Comparison of ENCODE assay signal across 8 cellular contexts in the genomic region with DNA sequence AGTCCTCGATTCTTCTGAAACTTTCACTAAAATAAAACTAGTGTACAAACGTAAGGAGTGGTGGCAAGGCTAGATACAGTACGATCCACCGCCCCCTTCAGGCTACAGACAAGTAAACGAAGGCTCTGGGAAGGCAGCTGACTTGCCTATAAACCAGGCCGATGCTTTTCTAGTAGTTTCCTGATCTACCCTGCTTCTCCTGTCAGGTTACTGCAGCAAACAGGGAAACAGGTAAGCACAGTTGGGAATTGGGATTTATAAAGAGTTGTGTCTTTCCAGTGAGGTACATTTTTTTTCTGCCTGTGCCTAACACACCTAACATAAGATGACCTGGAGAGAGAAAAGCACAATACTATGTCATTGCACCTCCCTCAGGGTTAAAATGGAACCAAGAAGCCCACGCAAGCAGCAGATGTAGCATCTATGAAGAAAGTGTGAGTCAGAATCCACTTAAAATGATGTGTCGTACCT.
DNase-seq lines count a peak whose midpoint lies in the region; ATAC-seq, FAIRE-seq and TF ChIP-seq lines count a peak whose summit lies in the region.

No MANE protein-coding gene starts in this region.

- FAIRE-seq in H54 (lab: Jason Lieb, UNC), result no peak

- H3K9me3 ChIP-seq in DOHH2 (ENCODE audit: control insufficient read depth, insufficient read depth, low read length), result no peaks in the 10 kb centered on the region
- H3K9me3 ChIP-seq in smooth muscle cell (replicated peaks; ENCODE audit: low read depth), result no peaks in the 10 kb centered on the region

- no peaks in the 10 kb centered on the region for H3K9me2 ChIP-seq in DOHH2 (replicated peaks; ENCODE audit: control insufficient read depth, low read length)

- H3K27me3 ChIP-seq in DOHH2 (ENCODE audit: control insufficient read depth, low read length) (no peaks in the 10 kb centered on the region), smooth muscle cell (ENCODE audit: low read depth) (no peaks in the 10 kb centered on the region)

- TF ChIP-seq CTCF in DOHH2 (IDR thresholded peaks at IDR 0.05; ENCODE audit: low read depth, low read length, poor library complexity, severe bottlenecking) (peak; percentile 10), smooth muscle cell (IDR thresholded peaks at IDR 0.05; ENCODE audit: borderline replicate concordance, insufficient read depth, poor library complexity, severe bottlenecking) (peak; percentile 27)

- DNase-seq in Jurkat, Clone E6-1 (ENCODE audit: low read depth, low spot score), result peak; percentile 71
- DNase-seq in activated CD8-positive, alpha-beta memory T cell treated with anti-CD3 and anti-CD28 coated beads, Interleukin-2, amount 50 U/mL, for 48 hours, result peak; percentile 60
- peak; percentile 50 for DNase-seq in fibroblast of peridontal ligament (ENCODE audit: extremely low read depth)
- DNase-seq in smooth muscle cell (lab: John Stamatoyannopoulos, UW; ENCODE audit: unreplicated experiment), result no peak
- no peak for DNase-seq in H54 (ENCODE audit: insufficient read length, low spot score)
- DNase-seq in kidney glomerular epithelial cell (lab: John Stamatoyannopoulos, UW), result no peak

- no peak overlapping the region for H3K9ac ChIP-seq in smooth muscle cell (ENCODE audit: low read depth)

- H3F3A ChIP-seq in DOHH2 (ENCODE audit: control insufficient read depth, insufficient read depth), result no peaks in the 10 kb centered on the region
- H3F3A ChIP-seq in smooth muscle cell (ENCODE audit: low read depth), result no peaks in the 10 kb centered on the region

- H3K4me1 ChIP-seq in DOHH2 (ENCODE audit: control insufficient read depth, low read length), result no peaks in the 10 kb centered on the region
- H3K4me1 ChIP-seq in smooth muscle cell (ENCODE audit: low read depth), result no peaks in the 10 kb centered on the region

- 59% methylated on average over 8 of the region's 8 CpGs for WGBS in smooth muscle cell (ENCODE audit: low lambda C conversion rate)

- TF ChIP-seq POLR2A in H54 (IDR thresholded peaks at IDR 0.05; ENCODE audit: low read depth, low read length), result no peak

- ATAC-seq in GM21390 (IDR thresholded peaks at IDR 0.05; ENCODE audit: unreplicated experiment), result no peak

- H3K27ac ChIP-seq in DOHH2 (ENCODE audit: low read depth, low read length), result no peak overlapping the region
- H3K27ac ChIP-seq in smooth muscle cell (ENCODE audit: low read depth), result no peak overlapping the region

- H3K4me3 ChIP-seq in DOHH2 (ENCODE audit: low read length) (no peak overlapping the region), smooth muscle cell (no peak overlapping the region)
- H3K4me3 ChIP-seq in Jurkat, Clone E6-1 (ENCODE audit: low read length), result no peak overlapping the region

- no peak overlapping the region for H2AFZ ChIP-seq in smooth muscle cell (ENCODE audit: low read depth)

- H3K4me2 ChIP-seq in DOHH2 (ENCODE audit: low read length), result no peak overlapping the region
- H3K4me2 ChIP-seq in smooth muscle cell, result no peak overlapping the region

- H3K36me3 ChIP-seq in DOHH2 (ENCODE audit: control insufficient read depth, low read length) (no peaks in the 10 kb centered on the region), smooth muscle cell (ENCODE audit: low read depth) (no peaks in the 10 kb centered on the region)

- H4K20me1 ChIP-seq in DOHH2 (ENCODE audit: control insufficient read depth, insufficient read depth, low read depth, low read length) (no peaks in the 10 kb centered on the region), smooth muscle cell (ENCODE audit: low read depth) (no peaks in the 10 kb centered on the region)

- H3K79me2 ChIP-seq in DOHH2 (ENCODE audit: control insufficient read depth, low read length) (no peaks in the 10 kb centered on the region), smooth muscle cell (ENCODE audit: low read depth) (no peaks in the 10 kb centered on the region)

Comparison
In these comparisons a context has a peak if more than half of its experiments do, and no peak if none do; other contexts are left out.
1. DNase-seq: peak in Jurkat, Clone E6-1 (single experiment), activated CD8-positive, alpha-beta memory T cell treated with anti-CD3 and anti-CD28 coated beads, Interleukin-2, amount 50 U/mL, for 48 hours (single experiment) and fibroblast of peridontal ligament (single experiment); none in smooth muscle cell (single experiment), H54 (single experiment) and kidney glomerular epithelial cell (single experiment).